Comparison of ENCODE assay signal across 17 cellular contexts in the genomic region with DNA sequence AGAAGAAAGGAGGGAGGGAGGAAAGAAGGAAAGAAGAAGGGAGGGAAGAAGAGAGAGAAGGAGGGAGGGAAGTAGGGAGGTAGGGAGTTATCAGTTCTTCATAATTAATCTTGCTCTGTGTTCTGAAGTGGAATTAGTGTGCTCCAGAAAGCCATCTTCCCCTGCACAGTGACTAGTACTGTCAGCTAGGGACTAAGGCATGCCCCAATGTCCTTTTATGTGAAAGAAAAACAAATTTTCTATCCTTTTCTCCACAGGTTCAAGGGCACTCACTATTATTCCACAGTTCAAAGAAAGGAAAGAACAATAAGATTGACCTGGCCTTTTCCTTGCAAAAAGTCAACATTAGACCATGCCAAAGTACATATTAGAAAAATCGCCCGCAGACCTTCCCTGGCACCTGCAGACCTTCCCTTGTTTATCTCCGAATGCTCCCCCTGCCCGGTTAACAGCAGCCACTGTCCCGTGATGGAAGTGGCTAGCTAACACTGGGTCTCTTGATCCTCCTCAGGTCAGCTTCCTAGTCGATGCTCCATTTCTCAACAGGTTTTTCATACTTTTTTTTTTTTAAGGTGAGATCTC.
DNase-seq lines count a peak whose midpoint lies in the region; ATAC-seq lines count a peak whose summit lies in the region.
"Had no signal": no experiment of that assay in that cellular context is flagged by ENCODE, and none has a peak within 500 bp of the region (broad histone marks: within the 10 kb centered on the region; RNA-seq: fewer than 3 reads in every experiment).

No MANE protein-coding gene starts in this region.

- H3K27me3 Mint-ChIP-seq in activated naive CD4-positive, alpha-beta T cell treated with anti-CD3 and anti-CD28 coated beads, Interleukin-2, amount 10 ng/mL, durations not matched to agents 7 days and 5 days: peaks cover 9% of the 10 kb centered on the region
- no peaks in the 10 kb centered on the region for H3K27me3 Mint-ChIP-seq in central memory CD8-positive, alpha-beta T cell
- H3K27me3 Mint-ChIP-seq: CD4-positive, alpha-beta T cell had no signal

- no peaks in the 10 kb centered on the region for H3K9me3 ChIP-seq in skeletal muscle tissue (ENCODE audit: control insufficient read depth in 3 of 3, low read length in 3 of 3)

- H3K27ac Mint-ChIP-seq in activated naive CD4-positive, alpha-beta T cell treated with anti-CD3 and anti-CD28 coated beads, Interleukin-2, amount 10 ng/mL, durations not matched to agents 7 days and 5 days: peak overlapping the region; percentile 56
- peak overlapping the region in 1 of 2 donors; percentile 38 for H3K27ac Mint-ChIP-seq in activated naive CD4-positive, alpha-beta T cell treated with anti-CD3 and anti-CD28 coated beads, Interleukin-2, amount 50 U/mL, for 72 hours
- H3K27ac Mint-ChIP-seq in central memory CD8-positive, alpha-beta T cell (ENCODE audit: low read depth): peak overlapping the region; percentile 69
- H3K27ac Mint-ChIP-seq: CD4-positive, alpha-beta T cell had no signal

- H3K4me3 Mint-ChIP-seq in activated naive CD4-positive, alpha-beta T cell treated with anti-CD3 and anti-CD28 coated beads, Interleukin-2, amount 10 ng/mL, durations not matched to agents 7 days and 5 days: no peak overlapping the region
- H3K4me3 Mint-ChIP-seq in central memory CD8-positive, alpha-beta T cell: no peak overlapping the region
- H3K4me3 Mint-ChIP-seq: CD4-positive, alpha-beta T cell had no signal

- peaks cover 12% of the 10 kb centered on the region for H3K36me3 Mint-ChIP-seq in activated naive CD4-positive, alpha-beta T cell treated with anti-CD3 and anti-CD28 coated beads, Interleukin-2, amount 10 ng/mL, durations not matched to agents 7 days and 5 days
- H3K36me3 Mint-ChIP-seq in activated naive CD4-positive, alpha-beta T cell treated with anti-CD3 and anti-CD28 coated beads, Interleukin-2, amount 50 U/mL, for 72 hours: peaks cover 0 to 12% of the 10 kb centered on the region in 2 donors
- peaks cover 4% of the 10 kb centered on the region for H3K36me3 Mint-ChIP-seq in central memory CD8-positive, alpha-beta T cell (ENCODE audit: insufficient read depth)

- peak overlapping the region; percentile 78 for H3K27ac ChIP-seq in skeletal muscle tissue (ENCODE audit: low read depth, low read length)
- H3K27ac ChIP-seq: GM23248, SK-N-MC had no signal

- CTCF ChIA-PET in activated naive CD4-positive, alpha-beta T cell treated with anti-CD3 and anti-CD28 coated beads, Interleukin-2, amount 10 ng/mL, durations not matched to agents 7 days and 5 days (lab: Charles Lee): no interaction called here

- no peak for ATAC-seq in activated naive CD4-positive, alpha-beta T cell treated with anti-CD3 and anti-CD28 coated beads, Interleukin-2, amount 50 U/mL, for 72 hours
- no peak for ATAC-seq in central memory CD8-positive, alpha-beta T cell (replicated peaks; ENCODE audit: extremely low read depth, poor library complexity, severe bottlenecking)

- H3K4me3 ChIP-seq in skeletal muscle tissue (ENCODE audit: low read length in 3 of 3): no peak overlapping the region
- H3K4me3 ChIP-seq: GM23248, SK-N-MC had no signal

- DNase-seq in activated naive CD4-positive, alpha-beta T cell treated with anti-CD3 and anti-CD28 coated beads, Interleukin-2, amount 10 ng/mL, durations not matched to agents 7 days and 5 days: no peak
- DNase-seq in activated naive CD4-positive, alpha-beta T cell treated with anti-CD3 and anti-CD28 coated beads, Interleukin-2, amount 50 U/mL, for 72 hours (ENCODE audit: low spot score in 2 of 2): no peak
- DNase-seq in NCI-H2029 treated with DMSO at 0.1 percent for 48 hours (lab: John Stamatoyannopoulos, UW) (peak; percentile 32), kidney tubule cell (ENCODE audit: low spot score) (no peak), NCI-H128 (lab: John Stamatoyannopoulos, UW; ENCODE audit: unreplicated experiment) (no peak)
- no peak for DNase-seq in central memory CD8-positive, alpha-beta T cell (ENCODE audit: low spot score in 2 of 2)
- DNase-seq in activated CD4-positive, CD25-positive, alpha-beta regulatory T cell (lab: John Stamatoyannopoulos, UW): no peak
- DNase-seq: CD4-positive, alpha-beta T cell; DND-41; GF-D8; GM23248; KG1; MM.1S; NCI-H1105; NCI-H2081 had no signal

- no peak overlapping the region for H3K9ac ChIP-seq in skeletal muscle tissue (ENCODE audit: low read depth in 1 of 3, low read length in 3 of 3)
- H3K9ac ChIP-seq: GM23248 had no signal

- no peaks in the 10 kb centered on the region for H3K36me3 ChIP-seq in skeletal muscle tissue (ENCODE audit: control insufficient read depth in 3 of 3, insufficient read depth in 3 of 3, low read length in 3 of 3)

- H3K27me3 ChIP-seq in skeletal muscle tissue (ENCODE audit: control insufficient read depth in 3 of 3, insufficient read depth in 3 of 3, low read length in 3 of 3): no peaks in the 10 kb centered on the region

- peaks cover 21% of the 10 kb centered on the region for H3K4me1 Mint-ChIP-seq in activated naive CD4-positive, alpha-beta T cell treated with anti-CD3 and anti-CD28 coated beads, Interleukin-2, amount 10 ng/mL, durations not matched to agents 7 days and 5 days
- peaks cover 34% of the 10 kb centered on the region for H3K4me1 Mint-ChIP-seq in central memory CD8-positive, alpha-beta T cell

- no peaks in the 10 kb centered on the region for H3K9me3 Mint-ChIP-seq in activated naive CD4-positive, alpha-beta T cell treated with anti-CD3 and anti-CD28 coated beads, Interleukin-2, amount 10 ng/mL, durations not matched to agents 7 days and 5 days
- peaks cover 3% of the 10 kb centered on the region in 2 donors for H3K9me3 Mint-ChIP-seq in activated naive CD4-positive, alpha-beta T cell treated with anti-CD3 and anti-CD28 coated beads, Interleukin-2, amount 50 U/mL, for 72 hours
- H3K9me3 Mint-ChIP-seq in central memory CD8-positive, alpha-beta T cell: peaks cover 3% of the 10 kb centered on the region
- H3K9me3 Mint-ChIP-seq: CD4-positive, alpha-beta T cell had no signal

- peaks cover 14 to 25% (median 17%) of the 10 kb centered on the region in 3 donors for H3K4me1 ChIP-seq in skeletal muscle tissue (ENCODE audit: control insufficient read depth in 3 of 3, insufficient read depth in 3 of 3, low read length in 3 of 3)
